ENCODE assay signal across 1 cellular context in genomic region chr3:194255252-194256039, GRCh38.
TF ChIP-seq lines count a peak whose summit lies in the region.

No MANE protein-coding gene starts in this region.

TF ChIP-seq in GM23338, 12 proteins besides CTCF, POLR2A, EP300 and RAD21 (continued from another document):
- TF ChIP-seq, protein P1, sequence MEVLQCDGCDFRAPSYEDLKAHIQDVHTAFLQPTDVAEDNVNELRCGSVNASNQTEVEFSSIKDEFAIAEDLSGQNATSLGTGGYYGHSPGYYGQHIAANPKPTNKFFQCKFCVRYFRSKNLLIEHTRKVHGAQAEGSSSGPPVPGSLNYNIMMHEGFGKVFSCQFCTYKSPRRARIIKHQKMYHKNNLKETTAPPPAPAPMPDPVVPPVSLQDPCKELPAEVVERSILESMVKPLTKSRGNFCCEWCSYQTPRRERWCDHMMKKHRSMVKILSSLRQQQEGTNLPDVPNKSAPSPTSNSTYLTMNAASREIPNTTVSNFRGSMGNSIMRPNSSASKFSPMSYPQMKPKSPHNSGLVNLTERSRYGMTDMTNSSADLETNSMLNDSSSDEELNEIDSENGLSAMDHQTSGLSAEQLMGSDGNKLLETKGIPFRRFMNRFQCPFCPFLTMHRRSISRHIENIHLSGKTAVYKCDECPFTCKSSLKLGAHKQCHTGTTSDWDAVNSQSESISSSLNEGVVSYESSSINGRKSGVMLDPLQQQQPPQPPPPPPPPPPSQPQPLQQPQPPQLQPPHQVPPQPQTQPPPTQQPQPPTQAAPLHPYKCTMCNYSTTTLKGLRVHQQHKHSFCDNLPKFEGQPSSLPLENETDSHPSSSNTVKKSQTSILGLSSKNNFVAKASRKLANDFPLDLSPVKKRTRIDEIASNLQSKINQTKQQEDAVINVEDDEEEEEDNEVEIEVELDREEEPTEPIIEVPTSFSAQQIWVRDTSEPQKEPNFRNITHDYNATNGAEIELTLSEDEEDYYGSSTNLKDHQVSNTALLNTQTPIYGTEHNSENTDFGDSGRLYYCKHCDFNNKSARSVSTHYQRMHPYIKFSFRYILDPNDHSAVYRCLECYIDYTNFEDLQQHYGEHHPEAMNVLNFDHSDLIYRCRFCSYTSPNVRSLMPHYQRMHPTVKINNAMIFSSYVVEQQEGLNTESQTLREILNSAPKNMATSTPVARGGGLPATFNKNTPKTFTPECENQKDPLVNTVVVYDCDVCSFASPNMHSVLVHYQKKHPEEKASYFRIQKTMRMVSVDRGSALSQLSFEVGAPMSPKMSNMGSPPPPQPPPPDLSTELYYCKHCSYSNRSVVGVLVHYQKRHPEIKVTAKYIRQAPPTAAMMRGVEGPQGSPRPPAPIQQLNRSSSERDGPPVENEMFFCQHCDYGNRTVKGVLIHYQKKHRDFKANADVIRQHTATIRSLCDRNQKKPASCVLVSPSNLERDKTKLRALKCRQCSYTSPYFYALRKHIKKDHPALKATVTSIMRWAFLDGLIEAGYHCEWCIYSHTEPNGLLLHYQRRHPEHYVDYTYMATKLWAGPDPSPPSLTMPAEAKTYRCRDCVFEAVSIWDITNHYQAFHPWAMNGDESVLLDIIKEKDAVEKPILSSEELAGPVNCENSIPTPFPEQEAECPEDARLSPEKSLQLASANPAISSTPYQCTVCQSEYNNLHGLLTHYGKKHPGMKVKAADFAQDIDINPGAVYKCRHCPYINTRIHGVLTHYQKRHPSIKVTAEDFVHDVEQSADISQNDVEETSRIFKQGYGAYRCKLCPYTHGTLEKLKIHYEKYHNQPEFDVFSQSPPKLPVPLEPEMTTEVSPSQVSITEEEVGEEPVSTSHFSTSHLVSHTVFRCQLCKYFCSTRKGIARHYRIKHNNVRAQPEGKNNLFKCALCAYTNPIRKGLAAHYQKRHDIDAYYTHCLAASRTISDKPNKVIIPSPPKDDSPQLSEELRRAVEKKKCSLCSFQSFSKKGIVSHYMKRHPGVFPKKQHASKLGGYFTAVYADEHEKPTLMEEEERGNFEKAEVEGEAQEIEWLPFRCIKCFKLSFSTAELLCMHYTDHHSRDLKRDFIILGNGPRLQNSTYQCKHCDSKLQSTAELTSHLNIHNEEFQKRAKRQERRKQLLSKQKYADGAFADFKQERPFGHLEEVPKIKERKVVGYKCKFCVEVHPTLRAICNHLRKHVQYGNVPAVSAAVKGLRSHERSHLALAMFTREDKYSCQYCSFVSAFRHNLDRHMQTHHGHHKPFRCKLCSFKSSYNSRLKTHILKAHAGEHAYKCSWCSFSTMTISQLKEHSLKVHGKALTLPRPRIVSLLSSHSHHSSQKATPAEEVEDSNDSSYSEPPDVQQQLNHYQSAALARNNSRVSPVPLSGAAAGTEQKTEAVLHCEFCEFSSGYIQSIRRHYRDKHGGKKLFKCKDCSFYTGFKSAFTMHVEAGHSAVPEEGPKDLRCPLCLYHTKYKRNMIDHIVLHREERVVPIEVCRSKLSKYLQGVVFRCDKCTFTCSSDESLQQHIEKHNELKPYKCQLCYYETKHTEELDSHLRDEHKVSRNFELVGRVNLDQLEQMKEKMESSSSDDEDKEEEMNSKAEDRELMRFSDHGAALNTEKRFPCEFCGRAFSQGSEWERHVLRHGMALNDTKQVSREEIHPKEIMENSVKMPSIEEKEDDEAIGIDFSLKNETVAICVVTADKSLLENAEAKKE (CRISPR knock-in tag; IDR thresholded peaks at IDR 0.05), result no peak
- no peak for TF ChIP-seq POLR2AphosphoS5 (IDR thresholded peaks at IDR 0.05; ENCODE audit: low read depth)
- no peak for TF ChIP-seq ZNF114 (CRISPR knock-in tag; IDR thresholded peaks at IDR 0.05)
- TF ChIP-seq STAT1 (IDR thresholded peaks at IDR 0.05; ENCODE audit: unreplicated experiment), result no peak
- no peak for TF ChIP-seq NANOG (IDR thresholded peaks at IDR 0.05; ENCODE audit: borderline replicate concordance)
